In the genomic region with DNA sequence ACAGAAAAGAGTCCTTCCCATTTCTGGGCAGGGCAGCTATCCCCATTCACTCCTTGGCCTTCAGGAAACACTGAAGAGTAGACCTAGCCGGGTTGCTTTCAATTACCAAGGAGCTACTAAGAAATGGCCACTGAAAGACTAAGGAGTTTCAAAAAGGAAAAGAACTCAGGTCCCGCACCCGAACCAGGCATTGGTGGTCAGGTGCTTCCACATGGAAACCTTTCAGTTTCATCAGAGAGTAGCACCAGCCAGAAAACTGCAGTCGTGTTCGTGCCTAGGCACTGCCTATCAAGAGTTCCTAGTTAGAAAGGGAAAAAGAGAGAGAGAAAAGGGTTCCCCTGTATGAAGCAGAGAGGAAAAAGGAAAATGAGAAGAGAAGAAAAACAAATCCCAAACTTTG, we compare ENCODE assay signal across 26 cellular contexts.
"Had no signal": no experiment of that assay in that cellular context is flagged by ENCODE, and none has a peak within 500 bp of the region (broad histone marks: within the 10 kb centered on the region; RNA-seq: fewer than 3 reads in every experiment).

No MANE protein-coding gene starts in this region.

- H3K27me3 ChIP-seq: stomach, suprapubic skin, testis, thyroid gland, tibial artery, tibial nerve, transverse colon, upper lobe of left lung, upper lobe of right lung, uterus, vagina had no signal

- H3K27ac ChIP-seq: stomach, suprapubic skin, testis, thoracic aorta, thyroid gland, tibial artery, tibial nerve, transverse colon, upper lobe of left lung, upper lobe of right lung, uterus, vagina had no signal

- H3K4me3 ChIP-seq: stomach, suprapubic skin, testis, thoracic aorta, thyroid gland, tibial artery, tibial nerve, transverse colon, upper lobe of left lung, upper lobe of right lung, uterus, vagina had no signal

- H3K4me1 ChIP-seq: stomach, suprapubic skin, testis, thyroid gland, tibial artery, tibial nerve, transverse colon, upper lobe of left lung, upper lobe of right lung, uterus, vagina had no signal

- H3K9me3 ChIP-seq: suprapubic skin, testis, thoracic aorta, thyroid gland, transverse colon, upper lobe of right lung, uterus, vagina had no signal

- H3K36me3 ChIP-seq: stomach, suprapubic skin, thoracic aorta, thyroid gland, tibial artery, tibial nerve, transverse colon, upper lobe of left lung, upper lobe of right lung, uterus, vagina had no signal

- ATAC-seq: stimulated activated effector memory CD8-positive, alpha-beta T cell treated with anti-CD3 and anti-CD28 coated beads, Interleukin-12 subunit alpha, Interleukin-12 subunit beta, amount 100 ng/mL, for 72 hours; stimulated activated memory B cell treated with anti-CD40 and anti-IgM and Interleukin-4, amounts not matched to agents 10 μg/mL and 1 μg/mL and 100 μg/mL, for 72 hours; stimulated activated naive B cell treated with anti-CD40 and anti-IgM and Interleukin-4, amounts not matched to agents 10 μg/mL and 1 μg/mL and 100 μg/mL, for 72 hours; stimulated activated naive CD8-positive, alpha-beta T cell treated with anti-CD3 and anti-CD28 coated beads, Interleukin-15, amount 100 ng/mL, for 72 hours; stimulated activated naive CD8-positive, alpha-beta T cell treated with anti-CD3 and anti-CD28 coated beads, Interleukin-15, Interleukin-2, amounts not matched to agents 100 U/mL and 50 U/mL, for 24 hours; upper lobe of right lung had no signal

- DNase-seq: stimulated activated CD4-positive, alpha-beta T cell treated with anti-CD3 and anti-CD28 coated beads, Interleukin-2, amount 100 ng/mL, for 48 hours; stimulated activated CD4-positive, alpha-beta T cell treated with anti-CD3 and anti-CD28 coated beads, Interleukin-4, amount 100 ng/mL, for 1 hour; stimulated activated CD4-positive, alpha-beta T cell treated with anti-CD3 and anti-CD28 coated beads, Interleukin-4, amount 100 ng/mL, for 24 hours; stimulated activated CD4-positive, alpha-beta T cell treated with anti-CD3 and anti-CD28 coated beads, Interleukin-4, amount 100 ng/mL, for 4 hours; stimulated activated CD8-positive, alpha-beta memory T cell treated with anti-CD3 and anti-CD28 coated beads, Interleukin-4, amount 100 ng/mL, for 48 hours; stimulated activated naive B cell treated with anti-CD40 and anti-IgM and Interleukin-4, amounts not matched to agents 10 μg/mL and 1 μg/mL and 100 μg/mL, for 72 hours; stimulated activated naive CD4-positive, alpha-beta T cell; stimulated activated naive CD4-positive, alpha-beta T cell treated with Interleukin-2 at 50 U/mL for 16 hours; stimulated activated naive CD8-positive, alpha-beta T cell treated with anti-CD3 and anti-CD28 coated beads, Interleukin-15, amount 100 ng/mL, for 72 hours; stimulated activated naive CD8-positive, alpha-beta T cell treated with anti-CD3 and anti-CD28 coated beads, Interleukin-15, Interleukin-2, amounts not matched to agents 100 U/mL and 50 U/mL, for 24 hours; stomach; substantia nigra; testis; thyroid gland; tibial artery; transverse colon; trophoblast cell; upper lobe of left lung; upper lobe of right lung; uterus had no signal
